15 cellular contexts compared by ENCODE assay signal in genomic region chr3:149020196-149020838, GRCh38. TPM values are rescaled to one million over a fixed set of nuclear protein-coding genes. Genes with fewer than 3 reads are reported as not detected.
DNase-seq lines count a peak whose midpoint lies in the region; ATAC-seq and TF ChIP-seq lines count a peak whose summit lies in the region.
"Had no signal": no experiment of that assay in that cellular context is flagged by ENCODE, and none has a peak within 500 bp of the region (broad histone marks: within the 10 kb centered on the region; RNA-seq: fewer than 3 reads in every experiment).

No MANE protein-coding gene starts in this region.

- H3K4me1 ChIP-seq in heart right ventricle (peaks cover 6 to 68% (median 42%) of the 10 kb centered on the region in 9 donors), sigmoid colon (peaks cover 0 to 79% (median 66%) of the 10 kb centered on the region in 4 donors), spleen (peaks cover 0 to 34% (median 5%) of the 10 kb centered on the region in 6 donors)

- H3K27ac Mint-ChIP-seq in activated CD4-positive, alpha-beta T cell treated with anti-CD3 and anti-CD28 coated beads for 36 hours = no peak overlapping the region
- H3K27ac Mint-ChIP-seq in activated T-helper 1 cell treated with anti-CD3 and anti-CD28 coated beads, Interleukin-12 subunit alpha, Interleukin-12 subunit beta, Interleukin-2, Interleukin-4 antibody, amounts not matched to agents 30 ng/mL and 10 ng/mL and 1 ng/mL, durations not matched to agents 14 hours and 24 hours and 36 hours = peak overlapping the region; percentile 71
- H3K27ac Mint-ChIP-seq: activated T-helper 2 cell treated with anti-CD3 and anti-CD28 coated beads, Interferon-gamma antibody, Interleukin-2, Interleukin-4, amounts not matched to agents 10 μg/mL and 5 μg/mL and 100 μg/mL, durations not matched to agents 14 hours and 24 hours and 36 hours had no signal

- no peaks in the 10 kb centered on the region for H3K27me3 ChIP-seq in heart right ventricle
- H3K27me3 ChIP-seq in sigmoid colon = no peaks in the 10 kb centered on the region
- no peaks in the 10 kb centered on the region for H3K27me3 ChIP-seq in spleen (replicated peaks in 1 of 7)
- H3K27me3 ChIP-seq: left lung had no signal

- intact Hi-C loops in activated CD4-positive, alpha-beta T cell treated with anti-CD3 and anti-CD28 coated beads for 36 hours (cut with DNase I, micrococcal nuclease) = no loop called here
- intact Hi-C loops in activated T-helper 1 cell treated with anti-CD3 and anti-CD28 coated beads, Interleukin-12 subunit alpha, Interleukin-12 subunit beta, Interleukin-2, Interleukin-4 antibody, amounts not matched to agents 30 ng/mL and 10 ng/mL and 1 ng/mL, durations not matched to agents 14 hours and 24 hours and 36 hours (cut with micrococcal nuclease) = no loop called here
- intact Hi-C loops in heart right ventricle (cut with DNase I) = loop anchor here in 2 of 10 donors (5.0 to 10.0 kb wide), 2 partner anchors 62 to 66 kb away; no protein-coding TSS in a partner anchor
- intact Hi-C loops in sigmoid colon (cut with DNase I) = no loop called here
- intact Hi-C loops in spleen (cut with DNase I; ENCODE audit: low total_unique reads) = no loop called here

- peaks cover 48% of the 10 kb centered on the region for H3K36me3 Mint-ChIP-seq in activated CD4-positive, alpha-beta T cell treated with anti-CD3 and anti-CD28 coated beads for 36 hours (ENCODE audit: low read depth)
- H3K36me3 Mint-ChIP-seq in activated T-helper 1 cell treated with anti-CD3 and anti-CD28 coated beads, Interleukin-12 subunit alpha, Interleukin-12 subunit beta, Interleukin-2, Interleukin-4 antibody, amounts not matched to agents 30 ng/mL and 10 ng/mL and 1 ng/mL, durations not matched to agents 14 hours and 24 hours and 36 hours (ENCODE audit: low read depth) = peaks cover 47% of the 10 kb centered on the region

- TF ChIP-seq CTCF in heart right ventricle (IDR thresholded peaks at IDR 0.05) = no peak
- TF ChIP-seq CTCF in sigmoid colon (IDR thresholded peaks at IDR 0.05) = no peak
- no peak for TF ChIP-seq CTCF in spleen (IDR thresholded peaks at IDR 0.05 in 8 of 11, conservative IDR thresholded peaks at IDR 0.05 in 3 of 11)

- H3K4me3 Mint-ChIP-seq in activated CD4-positive, alpha-beta T cell treated with anti-CD3 and anti-CD28 coated beads for 36 hours = no peak overlapping the region
- H3K4me3 Mint-ChIP-seq in activated T-helper 1 cell treated with anti-CD3 and anti-CD28 coated beads, Interleukin-12 subunit alpha, Interleukin-12 subunit beta, Interleukin-2, Interleukin-4 antibody, amounts not matched to agents 30 ng/mL and 10 ng/mL and 1 ng/mL, durations not matched to agents 14 hours and 24 hours and 36 hours = no peak overlapping the region

- H3K4me3 ChIP-seq in heart right ventricle (no peak overlapping the region), sigmoid colon (no peak overlapping the region), spleen (no peak overlapping the region)
- H3K4me3 ChIP-seq: left lung had no signal

- ATAC-seq in activated CD4-positive, alpha-beta T cell treated with anti-CD3 and anti-CD28 coated beads for 36 hours = peak; percentile 41
- ATAC-seq in heart right ventricle (peak in 5 of 8 donors; percentile 41 to 74 (median 53)), GM18505 (IDR thresholded peaks at IDR 0.05; ENCODE audit: unreplicated experiment) (no peak), HG03571 (IDR thresholded peaks at IDR 0.05; ENCODE audit: unreplicated experiment) (no peak)
- ATAC-seq: left lung had no signal

- peaks cover 5% of the 10 kb centered on the region for H3K9me3 Mint-ChIP-seq in activated CD4-positive, alpha-beta T cell treated with anti-CD3 and anti-CD28 coated beads for 36 hours (ENCODE audit: low read depth)
- peaks cover 8% of the 10 kb centered on the region for H3K9me3 Mint-ChIP-seq in activated T-helper 1 cell treated with anti-CD3 and anti-CD28 coated beads, Interleukin-12 subunit alpha, Interleukin-12 subunit beta, Interleukin-2, Interleukin-4 antibody, amounts not matched to agents 30 ng/mL and 10 ng/mL and 1 ng/mL, durations not matched to agents 14 hours and 24 hours and 36 hours

- CTCF ChIA-PET in activated CD4-positive, alpha-beta T cell treated with anti-CD3 and anti-CD28 coated beads for 36 hours (lab: Charles Lee) = no interaction called here

- TF ChIP-seq POLR2A in sigmoid colon (IDR thresholded peaks at IDR 0.05) (no peak), GM18505 (IDR thresholded peaks at IDR 0.05; ENCODE audit: borderline replicate concordance, extremely low read depth, insufficient read depth, insufficient read length) (no peak), spleen (IDR thresholded peaks at IDR 0.05) (no peak)

- peak overlapping the region in 6 of 10 donors; percentile 16 to 71 (median 45) for H3K27ac ChIP-seq in heart right ventricle
- peak overlapping the region in 3 of 4 donors; percentile 55 to 71 (median 68) for H3K27ac ChIP-seq in sigmoid colon
- H3K27ac ChIP-seq in spleen = no peak overlapping the region
- H3K27ac ChIP-seq: left lung had no signal

- peaks cover 30% of the 10 kb centered on the region for H3K4me1 Mint-ChIP-seq in activated CD4-positive, alpha-beta T cell treated with anti-CD3 and anti-CD28 coated beads for 36 hours
- peaks cover 29% of the 10 kb centered on the region for H3K4me1 Mint-ChIP-seq in activated T-helper 1 cell treated with anti-CD3 and anti-CD28 coated beads, Interleukin-12 subunit alpha, Interleukin-12 subunit beta, Interleukin-2, Interleukin-4 antibody, amounts not matched to agents 30 ng/mL and 10 ng/mL and 1 ng/mL, durations not matched to agents 14 hours and 24 hours and 36 hours (ENCODE audit: low read depth)

- H3K36me3 ChIP-seq in heart right ventricle (peaks cover 0 to 81% (median 25%) of the 10 kb centered on the region in 9 donors), sigmoid colon (peaks cover 0 to 56% (median 24%) of the 10 kb centered on the region in 4 donors), spleen (peaks cover 0 to 100% (median 53%) of the 10 kb centered on the region in 6 donors)

- H3K9me3 ChIP-seq in heart right ventricle = peaks cover 0 to 6% (median 0%) of the 10 kb centered on the region in 11 donors
- no peaks in the 10 kb centered on the region for H3K9me3 ChIP-seq in sigmoid colon
- peaks cover 0 to 10% (median 2%) of the 10 kb centered on the region in 8 donors for H3K9me3 ChIP-seq in spleen
- H3K9me3 ChIP-seq: left lung had no signal

- no peaks in the 10 kb centered on the region for H3K27me3 Mint-ChIP-seq in activated CD4-positive, alpha-beta T cell treated with anti-CD3 and anti-CD28 coated beads for 36 hours
- no peaks in the 10 kb centered on the region for H3K27me3 Mint-ChIP-seq in activated T-helper 1 cell treated with anti-CD3 and anti-CD28 coated beads, Interleukin-12 subunit alpha, Interleukin-12 subunit beta, Interleukin-2, Interleukin-4 antibody, amounts not matched to agents 30 ng/mL and 10 ng/mL and 1 ng/mL, durations not matched to agents 14 hours and 24 hours and 36 hours (ENCODE audit: insufficient read depth)

- WGBS in heart right ventricle, 2 donors = 51 to 57% methylated on average over 3 of the region's 3 CpGs
- WGBS in sigmoid colon, 2 donors = 84 to 85% methylated on average over 3 of the region's 3 CpGs
- 69 to 89% (median 78%) methylated on average over 3 of the region's 3 CpGs for WGBS in spleen, 5 donors

- TF ChIP-seq EP300 in sigmoid colon (IDR thresholded peaks at IDR 0.05) = no peak

- POLR2A ChIA-PET in activated CD4-positive, alpha-beta T cell treated with anti-CD3 and anti-CD28 coated beads for 36 hours (lab: Charles Lee) = no interaction called here

- DNase-seq in activated CD4-positive, alpha-beta T cell treated with anti-CD3 and anti-CD28 coated beads for 36 hours = no peak
- DNase-seq in activated CD4-positive, alpha-beta T cell treated with anti-CD3 and anti-CD28 coated beads for 4 hours = no peak
- DNase-seq in activated T-helper 1 cell treated with anti-CD3 and anti-CD28 coated beads, Interleukin-12 subunit alpha, Interleukin-12 subunit beta, Interleukin-2, Interleukin-4 antibody, amounts not matched to agents 30 ng/mL and 10 ng/mL and 1 ng/mL, durations not matched to agents 14 hours and 24 hours and 36 hours (ENCODE audit: low spot score) = no peak
- peak; percentile 28 to 38 for DNase-seq in heart right ventricle
- no peak for DNase-seq in sigmoid colon
- no peak for DNase-seq in spleen
- DNase-seq: activated CD4-positive, CD25-positive, alpha-beta regulatory T cell treated with anti-CD3 and anti-CD28 coated beads, Interleukin-2, amount 50 U/mL, for 72 hours; GF-D8; left lung; NCI-H1694; NCI-H526 treated with DMSO at 0.1 percent for 48 hours; small intestine had no signal

RNA-seq across cellular contexts. Expression of gene GYG1, which starts 29.0 kb away (rescaled TPM):
- 10 to 100 TPM; 13.3 to 14.0 TPM for total RNA-seq in activated CD4-positive, alpha-beta T cell treated with anti-CD3 and anti-CD28 coated beads for 36 hours
- total RNA-seq in activated T-helper 1 cell treated with anti-CD3 and anti-CD28 coated beads, Interleukin-12 subunit alpha, Interleukin-12 subunit beta, Interleukin-2, Interleukin-4 antibody, amounts not matched to agents 30 ng/mL and 10 ng/mL and 1 ng/mL, durations not matched to agents 14 hours and 24 hours and 36 hours = 33.6 and 34.1 TPM in 2 replicates
- total RNA-seq in heart right ventricle = 100 to 1,000 TPM; 126 to 210 (median 157) TPM
- 100 to 1,000 TPM in 1 of 2 donors, 10 to 100 TPM in 1; 56.5 to 156 TPM for polyA plus RNA-seq in heart right ventricle
- 100 to 1,000 TPM; 142 to 213 (median 186) TPM for total RNA-seq in sigmoid colon
- polyA plus RNA-seq in sigmoid colon = 10 to 100 TPM; 31.8 to 36.0 (median 34.7) TPM
- 100 to 1,000 TPM in 2 of 7 donors, 10 to 100 TPM in 5; 50.8 to 117 (median 58.3) TPM for total RNA-seq in spleen
- 10 to 100 TPM; 21.4 to 49.7 (median 28.5) TPM for polyA plus RNA-seq in spleen

Comparison
In these comparisons a context has a peak if more than half of its experiments do, and no peak if none do; other contexts are left out.
1. ATAC-seq: peak in activated CD4-positive, alpha-beta T cell treated with anti-CD3 and anti-CD28 coated beads for 36 hours (single experiment) and heart right ventricle (5 of 8); none in GM18505 (single experiment) and HG03571 (single experiment).
2. DNase-seq: peak in heart right ventricle (2 of 2); none in activated CD4-positive, alpha-beta T cell treated with anti-CD3 and anti-CD28 coated beads for 36 hours (single experiment), activated CD4-positive, alpha-beta T cell treated with anti-CD3 and anti-CD28 coated beads for 4 hours (0 of 2), activated T-helper 1 cell treated with anti-CD3 and anti-CD28 coated beads, Interleukin-12 subunit alpha, Interleukin-12 subunit beta, Interleukin-2, Interleukin-4 antibody, amounts not matched to agents 30 ng/mL and 10 ng/mL and 1 ng/mL, durations not matched to agents 14 hours and 24 hours and 36 hours (single experiment), sigmoid colon (single experiment) and spleen (single experiment).
3. H3K27ac ChIP-seq: peak in heart right ventricle (6 of 10) and sigmoid colon (3 of 4); none in spleen (0 of 8).